In the genomic region with DNA sequence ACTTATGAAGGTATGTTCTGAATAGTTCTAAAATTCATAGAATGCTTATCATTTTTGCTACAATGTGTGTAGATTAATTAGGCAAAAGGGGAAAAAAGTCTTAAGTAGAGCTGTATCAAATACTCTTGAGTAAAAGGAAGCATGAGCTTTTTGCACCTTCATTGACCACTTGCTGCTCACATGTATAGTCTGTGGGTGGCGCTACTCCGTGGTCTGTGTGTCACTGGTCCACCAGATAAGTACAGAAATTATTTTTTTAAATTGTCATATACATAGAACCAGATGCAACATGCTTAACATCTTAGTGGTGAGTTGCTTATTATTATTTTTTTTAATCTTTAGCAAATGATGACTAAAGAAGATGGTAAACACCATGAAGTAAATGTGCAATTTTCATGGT, we compare ENCODE assay signal across 32 cellular contexts.
A peak's percentile ranks its signal among the peaks of the same experiment; 100 is the strongest.
DNase-seq lines count a peak whose midpoint lies in the region; ATAC-seq and TF ChIP-seq lines count a peak whose summit lies in the region.
"Had no signal": no experiment of that assay in that cellular context is flagged by ENCODE, and none has a peak within 500 bp of the region (broad histone marks: within the 10 kb centered on the region; RNA-seq: fewer than 3 reads in every experiment).

No MANE protein-coding gene starts in this region.

- BruUV-seq in A673 (replicated peaks; lab: Mats Ljungman, UMichigan) = no TSS peak

- no CpG with 5 or more reads among the region's 2 CpGs for WGBS in H9 (ENCODE audit: extremely low coverage, insufficient read length, low lambda C conversion rate)
- 48 to 72% methylated on average over 2 of the region's 2 CpGs for WGBS in upper lobe of left lung, 2 donors

- H3K9ac ChIP-seq in H9 (ENCODE audit: extremely low read depth, insufficient read length, low read length) = no peak overlapping the region

- H2AFZ ChIP-seq in H9 (ENCODE audit: low read length) = no peak overlapping the region

- ATAC-seq in upper lobe of left lung (ENCODE audit: low FRiP score in 2 of 2) = no peak
- no peak for ATAC-seq in GM21447 (IDR thresholded peaks at IDR 0.05; ENCODE audit: unreplicated experiment)
- ATAC-seq: activated CD4-positive, alpha-beta T cell treated with anti-CD3 and anti-CD28 coated beads for 36 hours; left lung; Panc1; pancreas had no signal

- H3K36me3 ChIP-seq in A673 (ENCODE audit: insufficient read depth, low read length, poor library complexity, severe bottlenecking) (peaks cover 60% of the 10 kb centered on the region), WERI-Rb-1 (peaks cover 8% of the 10 kb centered on the region; the same call in 1 of the 2 replicates), upper lobe of left lung (peaks cover 0 to 51% (median 6%) of the 10 kb centered on the region in 4 donors)

- no peak overlapping the region for H2BK120ac ChIP-seq in H9 (ENCODE audit: low read depth, low read length, poor library complexity, severe bottlenecking)

- H3K79me1 ChIP-seq in H9 (ENCODE audit: insufficient read depth, low read depth, low read length, poor library complexity, severe bottlenecking) = no peaks in the 10 kb centered on the region

- peaks cover 10 to 45% (median 41%) of the 10 kb centered on the region in 3 experiments; a peak in 6 of 7 replicates for H3K36me3 Mint-ChIP-seq in H9 (ENCODE audit: insufficient read depth in 1 of 3, low read depth in 3 of 3)
- H3K36me3 Mint-ChIP-seq in activated CD4-positive, alpha-beta T cell treated with anti-CD3 and anti-CD28 coated beads, Interleukin-2, amount 10 ng/mL, durations not matched to agents 7 days and 5 days (ENCODE audit: low read depth) = peaks cover 43% of the 10 kb centered on the region

- no peak overlapping the region for H3K23ac ChIP-seq in H9 (ENCODE audit: insufficient read length, low read depth, low read length)

- CTCF ChIA-PET in A673 (lab: Charles Lee) = no interaction called here
- CTCF ChIA-PET in activated CD4-positive, alpha-beta T cell treated with anti-CD3 and anti-CD28 coated beads, Interleukin-2, amount 10 ng/mL, durations not matched to agents 7 days and 5 days (lab: Charles Lee) = no interaction called here

- H2BK12ac ChIP-seq in H9 (ENCODE audit: insufficient read length, low read depth, low read length) = no peak overlapping the region

- H3K27ac ChIP-seq in A673 (ENCODE audit: low read depth, low read length, poor library complexity, severe bottlenecking) (no peak overlapping the region), H9 (ENCODE audit: insufficient read length, low read depth, low read length) (no peak overlapping the region), WERI-Rb-1 (no peak overlapping the region), upper lobe of left lung (no peak overlapping the region)
- H3K27ac ChIP-seq: left lung, pancreas, right atrium auricular region, spleen, testis had no signal

- no peak overlapping the region for H2BK5ac ChIP-seq in H9 (ENCODE audit: insufficient read length, low read length)

- no peak overlapping the region for H3K56ac ChIP-seq in H9 (ENCODE audit: insufficient read length, low read depth, low read length)

- TF ChIP-seq CTCF in A673 (conservative IDR thresholded peaks at IDR 0.05; ENCODE audit: low read depth, low read length) = peak; percentile 48
- peak; percentile 60 for TF ChIP-seq CTCF in H9 (conservative IDR thresholded peaks at IDR 0.05)
- TF ChIP-seq CTCF in WERI-Rb-1 (IDR thresholded peaks at IDR 0.05; ENCODE audit: low read depth, low read length) = 0 out of 2 replicates have a peak, but pooled peaks have one; percentile 32
- peak; percentile 3 for TF ChIP-seq CTCF in foreskin fibroblast (IDR thresholded peaks at IDR 0.05; ENCODE audit: low read depth, low read length)
- no peak for TF ChIP-seq CTCF in upper lobe of left lung (IDR thresholded peaks at IDR 0.05)

- TF ChIP-seq POLR2A in upper lobe of left lung (IDR thresholded peaks at IDR 0.05) = no peak

- H3K4ac ChIP-seq in H9 (ENCODE audit: low read depth, low read length) = no peak overlapping the region

- no peaks in the 10 kb centered on the region for H4K20me1 ChIP-seq in H9 (ENCODE audit: control insufficient read depth, insufficient read depth, insufficient read length)

- H3K9me3 ChIP-seq in A673 (ENCODE audit: low read depth, low read length, poor library complexity, severe bottlenecking) = no peaks in the 10 kb centered on the region
- no peaks in the 10 kb centered on the region for H3K9me3 ChIP-seq in H9 (ENCODE audit: control insufficient read depth, low read depth, low read length)
- H3K9me3 ChIP-seq in WERI-Rb-1 (ENCODE audit: severe bottlenecking) = no peaks in the 10 kb centered on the region
- no peaks in the 10 kb centered on the region for H3K9me3 ChIP-seq in upper lobe of left lung
- H3K9me3 ChIP-seq: left lung, pancreas, right atrium auricular region, spleen, testis had no signal

- no peak overlapping the region for H3K4me2 ChIP-seq in H9 (ENCODE audit: insufficient read depth, insufficient read length, low read length)

- H2BK20ac ChIP-seq in H9 (ENCODE audit: low read depth, low read length, poor library complexity, severe bottlenecking) = no peak overlapping the region

- H4K8ac ChIP-seq in H9 (replicated peaks; ENCODE audit: insufficient read length, low read depth, low read length) = no peak overlapping the region

- no peak overlapping the region for H3K4me3 Mint-ChIP-seq in H9
- no peak overlapping the region for H3K4me3 Mint-ChIP-seq in activated CD4-positive, alpha-beta T cell treated with anti-CD3 and anti-CD28 coated beads, Interleukin-2, amount 10 ng/mL, durations not matched to agents 7 days and 5 days
- H3K4me3 Mint-ChIP-seq: activated CD4-positive, alpha-beta T cell treated with anti-CD3 and anti-CD28 coated beads for 36 hours; activated naive CD4-positive, alpha-beta T cell treated with anti-CD3 and anti-CD28 coated beads, Interleukin-2, amount 50 U/mL, for 24 hours; B cell; memory B cell; stimulated activated naive CD8-positive, alpha-beta T cell treated with anti-CD3 and anti-CD28 coated beads, Interleukin-15, Interleukin-2, amounts not matched to agents 100 ng/mL and 50 ng/mL, for 24 hours; T-helper 2 cell treated with Interferon-gamma antibody and Interleukin-4, amounts not matched to agents 5 μg/mL and 100 μg/mL, for 36 hours had no signal

- no peaks in the 10 kb centered on the region for H3K4me1 Mint-ChIP-seq in H9
- H3K4me1 Mint-ChIP-seq in activated CD4-positive, alpha-beta T cell treated with anti-CD3 and anti-CD28 coated beads, Interleukin-2, amount 10 ng/mL, durations not matched to agents 7 days and 5 days = no peaks in the 10 kb centered on the region
- H3K4me1 Mint-ChIP-seq: activated CD4-positive, alpha-beta T cell treated with anti-CD3 and anti-CD28 coated beads for 36 hours; B cell; memory B cell had no signal

- no peak overlapping the region for H3K27ac Mint-ChIP-seq in H9
- no peak overlapping the region for H3K27ac Mint-ChIP-seq in activated CD4-positive, alpha-beta T cell treated with anti-CD3 and anti-CD28 coated beads, Interleukin-2, amount 10 ng/mL, durations not matched to agents 7 days and 5 days
- H3K27ac Mint-ChIP-seq: activated CD4-positive, alpha-beta T cell treated with anti-CD3 and anti-CD28 coated beads for 36 hours; activated naive CD4-positive, alpha-beta T cell treated with anti-CD3 and anti-CD28 coated beads, Interleukin-2, amount 50 U/mL, for 24 hours; B cell; memory B cell; stimulated activated naive CD8-positive, alpha-beta T cell treated with anti-CD3 and anti-CD28 coated beads, Interleukin-15, Interleukin-2, amounts not matched to agents 100 ng/mL and 50 ng/mL, for 24 hours; T-helper 2 cell treated with Interferon-gamma antibody and Interleukin-4, amounts not matched to agents 5 μg/mL and 100 μg/mL, for 36 hours had no signal

- POLR2A ChIA-PET in A673 (lab: Charles Lee; ENCODE audit: low non-redundant PET) = no interaction called here
- POLR2A ChIA-PET in activated CD4-positive, alpha-beta T cell treated with anti-CD3 and anti-CD28 coated beads, Interleukin-2, amount 10 ng/mL, durations not matched to agents 7 days and 5 days (lab: Charles Lee) = no interaction called here

- no peak for TF ChIP-seq EP300 in upper lobe of left lung (IDR thresholded peaks at IDR 0.05)

- DNase-seq in A673 (ENCODE audit: low spot score) = no peak
- no peak for DNase-seq in H9
- no peak for DNase-seq in WERI-Rb-1
- no peak for DNase-seq in foreskin fibroblast
- DNase-seq in upper lobe of left lung = no peak
- DNase-seq in NCI-H748 treated with DMSO at 0.1 percent for 48 hours (lab: John Stamatoyannopoulos, UW) = no peak
- DNase-seq in activated CD4-positive, alpha-beta T cell treated with anti-CD3 and anti-CD28 coated beads, Interleukin-2, amount 10 ng/mL, durations not matched to agents 7 days and 5 days = no peak
- DNase-seq: ACHN; activated CD4-positive, alpha-beta T cell treated with anti-CD3 and anti-CD28 coated beads for 36 hours; amniotic stem cell; DMS 273 treated with DMSO at 0.1 percent for 48 hours; GOT3; islet precursor cell; KBM-7; left lung; NCI-H1417; NCI-H2029 treated with DMSO at 0.1 percent for 48 hours; NCI-H526; NK-92 treated with Interleukin-12 subunit alpha and Interleukin-12 subunit beta, amount 100 ng/mL, for 24 hours; pancreas; Right ventricle myocardium superior; spleen; stimulated activated CD4-positive, alpha-beta T cell treated with anti-CD3 and anti-CD28 coated beads, Interleukin-2, amount 100 ng/mL, for 24 hours; testis had no signal

- H2AK5ac ChIP-seq in H9 (ENCODE audit: insufficient read length, low read length) = no peak overlapping the region

- intact Hi-C loops in A673 (cut with micrococcal nuclease; ENCODE audit: unreplicated experiment) = no loop called here

- no peak overlapping the region for H3T11ph ChIP-seq in H9 (ENCODE audit: low read length)

- H2BK15ac ChIP-seq in H9 (ENCODE audit: low read depth, low read length) = no peak overlapping the region

- no peak overlapping the region for H3K14ac ChIP-seq in H9 (ENCODE audit: insufficient read depth, low read length)

- H4K5ac ChIP-seq in H9 (ENCODE audit: insufficient read length, low read depth, low read length) = no peak overlapping the region

- no peaks in the 10 kb centered on the region for H3K79me2 ChIP-seq in H9 (ENCODE audit: insufficient read depth, low read length)

- no peaks in the 10 kb centered on the region for H3K23me2 ChIP-seq in H9 (ENCODE audit: insufficient read length, low read depth, low read length, poor library complexity, severe bottlenecking)

- no peak overlapping the region for H4K91ac ChIP-seq in H9 (ENCODE audit: insufficient read length, low read depth, low read length)

- H3K18ac ChIP-seq in H9 (ENCODE audit: insufficient read length, low read depth, low read length) = no peak overlapping the region

- H3K27me3 Mint-ChIP-seq in H9 (ENCODE audit: low read depth) = no peaks in the 10 kb centered on the region
- H3K27me3 Mint-ChIP-seq in activated CD4-positive, alpha-beta T cell treated with anti-CD3 and anti-CD28 coated beads, Interleukin-2, amount 10 ng/mL, durations not matched to agents 7 days and 5 days = no peaks in the 10 kb centered on the region
- H3K27me3 Mint-ChIP-seq: activated CD4-positive, alpha-beta T cell treated with anti-CD3 and anti-CD28 coated beads for 36 hours; activated naive CD4-positive, alpha-beta T cell treated with anti-CD3 and anti-CD28 coated beads, Interleukin-2, amount 50 U/mL, for 24 hours; B cell; memory B cell; stimulated activated naive CD8-positive, alpha-beta T cell treated with anti-CD3 and anti-CD28 coated beads, Interleukin-15, Interleukin-2, amounts not matched to agents 100 ng/mL and 50 ng/mL, for 24 hours had no signal

- H3K9me3 Mint-ChIP-seq in H9 = no peaks in the 10 kb centered on the region
- H3K9me3 Mint-ChIP-seq in activated CD4-positive, alpha-beta T cell treated with anti-CD3 and anti-CD28 coated beads, Interleukin-2, amount 10 ng/mL, durations not matched to agents 7 days and 5 days = no peaks in the 10 kb centered on the region
- H3K9me3 Mint-ChIP-seq: activated naive CD4-positive, alpha-beta T cell treated with anti-CD3 and anti-CD28 coated beads, Interleukin-2, amount 50 U/mL, for 24 hours; memory B cell; stimulated activated naive CD8-positive, alpha-beta T cell treated with anti-CD3 and anti-CD28 coated beads, Interleukin-15, Interleukin-2, amounts not matched to agents 100 ng/mL and 50 ng/mL, for 24 hours; T-helper 2 cell treated with Interferon-gamma antibody and Interleukin-4, amounts not matched to agents 5 μg/mL and 100 μg/mL, for 36 hours had no signal

- H3K4me1 ChIP-seq in A673 (ENCODE audit: insufficient read depth, low read length, poor library complexity, severe bottlenecking) (no peaks in the 10 kb centered on the region), H9 (ENCODE audit: insufficient read depth, low read length) (no peaks in the 10 kb centered on the region), upper lobe of left lung (no peaks in the 10 kb centered on the region)
- H3K4me1 ChIP-seq: left lung, pancreas, right atrium auricular region, spleen, testis had no signal

- no peak overlapping the region for H3K4me3 ChIP-seq in A673 (ENCODE audit: low read depth, low read length, poor library complexity, severe bottlenecking)
- H3K4me3 ChIP-seq in WERI-Rb-1 (ENCODE audit: low read depth, low read length) = no peak overlapping the region
- no peak overlapping the region for H3K4me3 ChIP-seq in foreskin fibroblast (ENCODE audit: low read depth in 1 of 2, low read length in 2 of 2)
- no peak overlapping the region for H3K4me3 ChIP-seq in upper lobe of left lung
- H3K4me3 ChIP-seq: left lung, pancreas, right atrium auricular region, spleen, testis had no signal

- H3K27me3 ChIP-seq in A673 (replicated peaks; ENCODE audit: insufficient read depth, low read depth, low read length, poor library complexity) (no peaks in the 10 kb centered on the region), H9 (ENCODE audit: insufficient read depth, low read length) (no peaks in the 10 kb centered on the region), WERI-Rb-1 (ENCODE audit: insufficient read depth, low read depth, severe bottlenecking) (no peaks in the 10 kb centered on the region), upper lobe of left lung (no peaks in the 10 kb centered on the region)
- H3K27me3 ChIP-seq: left lung, pancreas, right atrium auricular region, spleen, testis had no signal

Comparison
In these comparisons a context has a peak if more than half of its experiments do, and no peak if none do; other contexts are left out.
1. CTCF ChIP-seq: peak in A673 (single experiment), H9 (single experiment), WERI-Rb-1 (single experiment) and foreskin fibroblast (single experiment); none in upper lobe of left lung (0 of 6).